Comparison of ENCODE assay signal across 20 cellular contexts in genomic region chr5:66362676-66363075, GRCh38.
"Had no signal": no experiment of that assay in that cellular context is flagged by ENCODE, and none has a peak within 500 bp of the region (broad histone marks: within the 10 kb centered on the region; RNA-seq: fewer than 3 reads in every experiment).

No MANE protein-coding gene starts in this region.

- H3K4me1 ChIP-seq: body of pancreas, Peyer's patch had no signal

- DNase-seq: activated CD4-positive, alpha-beta T cell treated with anti-CD3 and anti-CD28 coated beads for 48 hours; activated CD4-positive, alpha-beta T cell treated with anti-CD3 and anti-CD28 coated beads, Interleukin-2, amount 50 U/mL, for 4 hours; activated CD4-positive, CD25-positive, alpha-beta regulatory T cell treated with anti-CD3 and anti-CD28 coated beads, Interleukin-2, amount 50 U/mL, for 72 hours; activated CD8-positive, alpha-beta memory T cell treated with anti-CD3 and anti-CD28 coated beads, Interleukin-2, amount 50 U/mL, for 48 hours; activated CD8-positive, alpha-beta T cell treated with anti-CD3 and anti-CD28 coated beads, Interleukin-2, amount 10 ng/mL, durations not matched to agents 7 days and 5 days; activated T-cell treated with anti-CD3 and anti-CD28 coated beads, Interleukin-2, amount 50 U/mL, for 1 hour; aorta; body of pancreas; Kasumi-1; KBM-7; NCI-H1048; NCI-H146; NCI-H187 treated with DMSO at 0.1 percent for 48 hours; NCI-H2081 treated with DMSO at 0.1 percent for 48 hours; NCI-H446; Peyer's patch; SHP77 treated with DMSO at 0.1 percent for 48 hours had no signal

- H3K36me3 ChIP-seq: Peyer's patch had no signal

- H3K27ac ChIP-seq: body of pancreas, Peyer's patch, RWPE1 had no signal

- H3K4me3 ChIP-seq: body of pancreas, Peyer's patch had no signal

- H3K27me3 ChIP-seq: body of pancreas, Peyer's patch had no signal

- H3K9me3 ChIP-seq: body of pancreas, Peyer's patch had no signal

- FAIRE-seq: bronchial epithelial cell had no signal

- ATAC-seq: activated CD8-positive, alpha-beta T cell treated with anti-CD3 and anti-CD28 coated beads, Interleukin-2, amount 10 ng/mL, durations not matched to agents 7 days and 5 days; body of pancreas; WTC11 had no signal
